1 cellular context compared by ENCODE assay signal in the genomic region with DNA sequence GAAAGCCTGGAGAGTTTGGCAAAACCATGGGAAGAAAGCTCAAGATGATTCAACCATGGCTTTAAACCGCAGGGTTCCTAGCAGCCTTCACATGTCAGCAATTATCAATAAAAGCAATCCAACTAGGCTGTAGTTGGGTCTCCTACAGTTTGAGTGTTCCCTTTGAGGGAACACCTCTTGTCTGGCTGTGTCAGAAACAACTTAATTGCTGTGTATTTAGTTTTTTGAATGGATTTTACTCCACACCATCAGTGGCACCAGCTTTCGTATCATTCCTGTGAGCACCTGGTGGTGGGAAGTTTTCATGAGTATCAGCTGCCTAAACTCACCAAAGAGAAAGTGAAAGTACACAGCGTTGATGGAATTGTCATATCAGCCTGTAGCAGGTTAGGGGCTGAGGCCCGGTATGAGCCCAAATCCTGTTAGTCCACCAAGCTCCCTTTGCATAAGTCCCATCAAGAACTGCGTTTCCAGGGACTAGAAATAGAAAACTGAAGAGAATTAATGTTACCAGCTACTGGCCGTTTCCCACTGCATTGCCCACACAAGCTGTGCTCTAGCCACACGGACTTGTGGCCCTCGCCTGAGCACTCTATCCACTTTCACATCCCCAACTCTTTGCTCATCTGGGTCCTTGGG.
TF ChIP-seq lines count a peak whose summit lies in the region.

No MANE protein-coding gene starts in this region.

TF ChIP-seq in SK-N-SH treated with all-trans-retinoic acid at 6 μM for 48 hours, 23 proteins besides CTCF, POLR2A, EP300 and RAD21 (continued from another document):
- TF ChIP-seq, protein P1, sequence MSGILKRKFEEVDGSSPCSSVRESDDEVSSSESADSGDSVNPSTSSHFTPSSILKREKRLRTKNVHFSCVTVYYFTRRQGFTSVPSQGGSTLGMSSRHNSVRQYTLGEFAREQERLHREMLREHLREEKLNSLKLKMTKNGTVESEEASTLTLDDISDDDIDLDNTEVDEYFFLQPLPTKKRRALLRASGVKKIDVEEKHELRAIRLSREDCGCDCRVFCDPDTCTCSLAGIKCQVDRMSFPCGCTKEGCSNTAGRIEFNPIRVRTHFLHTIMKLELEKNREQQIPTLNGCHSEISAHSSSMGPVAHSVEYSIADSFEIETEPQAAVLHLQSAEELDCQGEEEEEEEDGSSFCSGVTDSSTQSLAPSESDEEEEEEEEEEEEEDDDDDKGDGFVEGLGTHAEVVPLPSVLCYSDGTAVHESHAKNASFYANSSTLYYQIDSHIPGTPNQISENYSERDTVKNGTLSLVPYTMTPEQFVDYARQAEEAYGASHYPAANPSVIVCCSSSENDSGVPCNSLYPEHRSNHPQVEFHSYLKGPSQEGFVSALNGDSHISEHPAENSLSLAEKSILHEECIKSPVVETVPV (CRISPR knock-in tag; IDR thresholded peaks at IDR 0.05) = no peak
- TF ChIP-seq BACH2 (CRISPR knock-in tag; IDR thresholded peaks at IDR 0.05; ENCODE audit: borderline replicate concordance) = no peak
